39 cellular contexts compared by ENCODE assay signal in the genomic region with DNA sequence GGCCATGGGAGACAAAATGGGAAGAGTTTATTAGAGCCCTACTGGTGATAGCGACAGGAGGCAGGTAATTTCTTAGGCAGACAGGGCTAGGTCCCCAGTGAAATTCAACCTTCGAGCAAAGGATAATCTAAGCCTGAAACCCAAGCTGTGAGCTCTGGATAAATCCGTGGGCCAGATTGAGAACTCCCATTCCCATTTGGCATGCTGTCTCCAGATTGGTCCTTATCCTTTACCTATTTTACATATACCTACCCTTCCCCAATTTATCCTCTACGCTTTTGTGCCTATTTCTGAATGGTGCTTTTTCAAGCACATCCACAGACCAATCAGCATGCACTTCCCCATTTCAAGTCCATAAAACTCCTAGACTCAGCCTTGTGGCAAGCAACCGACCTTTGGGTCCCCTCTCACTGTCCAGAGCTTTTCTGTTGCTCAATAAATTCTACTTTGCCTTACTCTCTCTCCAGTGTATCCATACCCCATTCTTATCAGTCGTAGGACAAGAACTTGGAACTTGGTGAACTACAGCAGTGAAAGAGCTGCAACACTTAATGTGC.
"Had no signal": no experiment of that assay in that cellular context is flagged by ENCODE, and none has a peak within 500 bp of the region (broad histone marks: within the 10 kb centered on the region; RNA-seq: fewer than 3 reads in every experiment).

No MANE protein-coding gene starts in this region.

- H3K27ac ChIP-seq: ascending aorta, cardiac muscle cell, VCaP had no signal

- H3K36me3 ChIP-seq: ascending aorta, cardiac muscle cell had no signal

- H3K4me1 ChIP-seq: ascending aorta had no signal

- DNase-seq: activated B cell treated with CpG ODN at 0.5 μM for 24 hours; activated CD4-positive, alpha-beta memory T cell treated with anti-CD3 and anti-CD28 coated beads for 36 hours; activated CD4-positive, alpha-beta T cell treated with anti-CD3 and anti-CD28 coated beads for 4 hours; activated CD4-positive, alpha-beta T cell treated with anti-CD3 and anti-CD28 coated beads, Interleukin-2, amount 10 ng/mL, durations not matched to agents 24 days and 14 days; activated CD4-positive, alpha-beta T cell treated with anti-CD3 and anti-CD28 coated beads, Interleukin-2, amount 50 U/mL, for 1 hour; activated CD4-positive, alpha-beta T cell treated with anti-CD3 and anti-CD28 coated beads, Interleukin-2, amount 50 U/mL, for 4 hours; activated CD4-positive, CD25-positive, alpha-beta regulatory T cell treated with anti-CD3 and anti-CD28 coated beads, Interleukin-2, amount 50 U/mL, for 72 hours; activated CD8-positive, alpha-beta memory T cell treated with anti-CD3 and anti-CD28 coated beads, Interleukin-2, amount 50 U/mL, for 4 hours; activated CD8-positive, alpha-beta T cell treated with anti-CD3 and anti-CD28 coated beads for 36 hours; activated effector memory CD4-positive, alpha-beta T cell treated with anti-CD3 and anti-CD28 coated beads, Interleukin-2, amount 50 U/mL, for 16 hours; activated gamma-delta T cell treated with Interleukin-2 at 50 U/mL for 16 hours; activated naive CD4-positive, alpha-beta T cell; activated naive CD4-positive, alpha-beta T cell treated with anti-CD3 and anti-CD28 coated beads, Interleukin-2, amount 10 ng/mL, durations not matched to agents 7 days and 5 days; activated naive CD8-positive, alpha-beta T cell treated with anti-CD3 and anti-CD28 coated beads, Interleukin-2, amount 10 ng/mL, durations not matched to agents 7 days and 5 days; activated naive CD8-positive, alpha-beta T cell treated with anti-CD3 and anti-CD28 coated beads, Interleukin-2, amount 50 U/mL, for 24 hours; activated T-cell treated with anti-CD3 and anti-CD28 coated beads for 4 hours; activated T-cell treated with anti-CD3 and anti-CD28 coated beads, Interleukin-2, amount 50 U/mL, for 1 hour; activated T-cell treated with anti-CD3 and anti-CD28 coated beads, Interleukin-2, amount 50 U/mL, for 4 hours; activated T-cell treated with anti-CD3 and anti-CD28 coated beads, Interleukin-2, amount 50 U/mL, for 72 hours; amygdala; anterior cingulate cortex; caudate nucleus; cerebellar nuclear complex; T-helper 1 cell; T-helper 2 cell; T1000 had no signal

- H3K36me3 Mint-ChIP-seq: activated CD4-positive, alpha-beta memory T cell treated with anti-CD3 and anti-CD28 coated beads for 36 hours; activated naive CD4-positive, alpha-beta T cell treated with anti-CD3 and anti-CD28 coated beads, Interleukin-2, amount 10 ng/mL, durations not matched to agents 7 days and 5 days; activated naive CD4-positive, alpha-beta T cell treated with anti-CD3 and anti-CD28 coated beads, Interleukin-2, amount 50 U/mL, for 24 hours; activated naive CD8-positive, alpha-beta T cell; activated naive CD8-positive, alpha-beta T cell treated with anti-CD3 and anti-CD28 coated beads, Interleukin-2, amount 10 ng/mL, durations not matched to agents 7 days and 5 days; brain had no signal

- H3K27ac Mint-ChIP-seq: activated B cell treated with CpG ODN at 0.5 μM for 24 hours; activated CD4-positive, alpha-beta memory T cell treated with anti-CD3 and anti-CD28 coated beads for 36 hours; activated CD4-positive, alpha-beta T cell treated with anti-CD3 and anti-CD28 coated beads, Interleukin-2, amount 10 ng/mL, durations not matched to agents 24 days and 14 days; activated CD8-positive, alpha-beta T cell treated with anti-CD3 and anti-CD28 coated beads for 36 hours; activated naive CD4-positive, alpha-beta T cell treated with anti-CD3 and anti-CD28 coated beads, Interleukin-2, amount 10 ng/mL, durations not matched to agents 7 days and 5 days; activated naive CD4-positive, alpha-beta T cell treated with anti-CD3 and anti-CD28 coated beads, Interleukin-2, amount 50 U/mL, for 24 hours; activated naive CD8-positive, alpha-beta T cell; activated naive CD8-positive, alpha-beta T cell treated with anti-CD3 and anti-CD28 coated beads, Interleukin-2, amount 10 ng/mL, durations not matched to agents 7 days and 5 days; activated naive CD8-positive, alpha-beta T cell treated with anti-CD3 and anti-CD28 coated beads, Interleukin-2, amount 50 U/mL, for 24 hours; activated T-cell treated with anti-CD3 and anti-CD28 coated beads, Interleukin-2, amount 50 U/mL, for 72 hours; activated T-helper 1 cell treated with anti-CD3 and anti-CD28 coated beads, Interleukin-12 subunit alpha, Interleukin-12 subunit beta, Interleukin-2, Interleukin-4 antibody, amounts not matched to agents 30 ng/mL and 10 ng/mL and 1 ng/mL, durations not matched to agents 14 hours and 24 hours and 36 hours; activated T-helper 17 cell treated with anti-CD3 and anti-CD28 coated beads, Interleukin-2, amount 50 U/mL, for 72 hours; brain; T-helper 1 cell treated with Interleukin-12 subunit alpha and Interleukin-12 subunit beta and Interleukin-4 antibody, amounts not matched to agents 30 μg/mL and 1 μg/mL, for 36 hours; T-helper 2 cell treated with Interferon-gamma antibody and Interleukin-4, amounts not matched to agents 5 μg/mL and 100 μg/mL, for 36 hours had no signal

- H3K27me3 ChIP-seq: ascending aorta, cardiac muscle cell had no signal

- H3K4me3 ChIP-seq: ascending aorta, cardiac muscle cell had no signal

- H3K4me1 Mint-ChIP-seq: activated B cell treated with CpG ODN at 0.5 μM for 24 hours; activated CD4-positive, alpha-beta T cell treated with anti-CD3 and anti-CD28 coated beads, Interleukin-2, amount 10 ng/mL, durations not matched to agents 24 days and 14 days; activated naive CD4-positive, alpha-beta T cell treated with anti-CD3 and anti-CD28 coated beads, Interleukin-2, amount 10 ng/mL, durations not matched to agents 7 days and 5 days; activated naive CD4-positive, alpha-beta T cell treated with anti-CD3 and anti-CD28 coated beads, Interleukin-2, amount 50 U/mL, for 24 hours; activated naive CD8-positive, alpha-beta T cell treated with anti-CD3 and anti-CD28 coated beads, Interleukin-2, amount 10 ng/mL, durations not matched to agents 7 days and 5 days; activated naive CD8-positive, alpha-beta T cell treated with anti-CD3 and anti-CD28 coated beads, Interleukin-2, amount 50 U/mL, for 24 hours; activated T-helper 17 cell treated with anti-CD3 and anti-CD28 coated beads, Interleukin-2, amount 50 U/mL, for 72 hours; central memory CD8-positive, alpha-beta T cell had no signal

- H3K9me3 ChIP-seq: ascending aorta had no signal

- ATAC-seq: activated CD8-positive, alpha-beta T cell treated with anti-CD3 and anti-CD28 coated beads for 36 hours; activated naive CD8-positive, alpha-beta T cell treated with anti-CD3 and anti-CD28 coated beads, Interleukin-2, amount 50 U/mL, for 24 hours; activated T-cell treated with anti-CD3 and anti-CD28 coated beads, Interleukin-2, amount 50 U/mL, for 4 hours; activated T-cell treated with anti-CD3 and anti-CD28 coated beads, Interleukin-2, amount 50 U/mL, for 72 hours; activated T-helper 17 cell treated with anti-CD3 and anti-CD28 coated beads, Interleukin-2, amount 50 U/mL, for 72 hours had no signal

- H3K9me3 Mint-ChIP-seq: activated CD4-positive, alpha-beta T cell treated with anti-CD3 and anti-CD28 coated beads, Interleukin-2, amount 10 ng/mL, durations not matched to agents 24 days and 14 days; activated CD8-positive, alpha-beta T cell treated with anti-CD3 and anti-CD28 coated beads for 36 hours; activated naive CD4-positive, alpha-beta T cell treated with anti-CD3 and anti-CD28 coated beads, Interleukin-2, amount 50 U/mL, for 24 hours; activated naive CD8-positive, alpha-beta T cell treated with anti-CD3 and anti-CD28 coated beads, Interleukin-2, amount 50 U/mL, for 24 hours; activated T-cell treated with anti-CD3 and anti-CD28 coated beads, Interleukin-2, amount 50 U/mL, for 72 hours; activated T-helper 1 cell treated with anti-CD3 and anti-CD28 coated beads, Interleukin-12 subunit alpha, Interleukin-12 subunit beta, Interleukin-2, Interleukin-4 antibody, amounts not matched to agents 30 ng/mL and 10 ng/mL and 1 ng/mL, durations not matched to agents 14 hours and 24 hours and 36 hours; T-helper 2 cell treated with Interferon-gamma antibody and Interleukin-4, amounts not matched to agents 5 μg/mL and 100 μg/mL, for 36 hours had no signal

- H3K27me3 Mint-ChIP-seq: activated B cell treated with CpG ODN at 0.5 μM for 24 hours; activated CD4-positive, alpha-beta T cell treated with anti-CD3 and anti-CD28 coated beads, Interleukin-2, amount 10 ng/mL, durations not matched to agents 24 days and 14 days; activated naive CD8-positive, alpha-beta T cell treated with anti-CD3 and anti-CD28 coated beads, Interleukin-2, amount 10 ng/mL, durations not matched to agents 7 days and 5 days; central memory CD8-positive, alpha-beta T cell had no signal

- H3K4me3 Mint-ChIP-seq: activated B cell treated with CpG ODN at 0.5 μM for 24 hours; activated CD4-positive, alpha-beta memory T cell treated with anti-CD3 and anti-CD28 coated beads for 36 hours; activated CD4-positive, alpha-beta T cell treated with anti-CD3 and anti-CD28 coated beads, Interleukin-2, amount 10 ng/mL, durations not matched to agents 24 days and 14 days; activated CD8-positive, alpha-beta T cell treated with anti-CD3 and anti-CD28 coated beads for 36 hours; activated naive CD4-positive, alpha-beta T cell treated with anti-CD3 and anti-CD28 coated beads, Interleukin-2, amount 10 ng/mL, durations not matched to agents 7 days and 5 days; activated naive CD4-positive, alpha-beta T cell treated with anti-CD3 and anti-CD28 coated beads, Interleukin-2, amount 50 U/mL, for 24 hours; activated naive CD8-positive, alpha-beta T cell; activated naive CD8-positive, alpha-beta T cell treated with anti-CD3 and anti-CD28 coated beads, Interleukin-2, amount 10 ng/mL, durations not matched to agents 7 days and 5 days; activated naive CD8-positive, alpha-beta T cell treated with anti-CD3 and anti-CD28 coated beads, Interleukin-2, amount 50 U/mL, for 24 hours; activated T-cell treated with anti-CD3 and anti-CD28 coated beads, Interleukin-2, amount 50 U/mL, for 4 hours; activated T-cell treated with anti-CD3 and anti-CD28 coated beads, Interleukin-2, amount 50 U/mL, for 72 hours; activated T-helper 1 cell treated with anti-CD3 and anti-CD28 coated beads, Interleukin-12 subunit alpha, Interleukin-12 subunit beta, Interleukin-2, Interleukin-4 antibody, amounts not matched to agents 30 ng/mL and 10 ng/mL and 1 ng/mL, durations not matched to agents 14 hours and 24 hours and 36 hours; activated T-helper 17 cell treated with anti-CD3 and anti-CD28 coated beads, Interleukin-2, amount 50 U/mL, for 72 hours; brain; central memory CD8-positive, alpha-beta T cell; T-helper 1 cell treated with Interleukin-12 subunit alpha and Interleukin-12 subunit beta and Interleukin-4 antibody, amounts not matched to agents 30 μg/mL and 1 μg/mL, for 36 hours; T-helper 2 cell treated with Interferon-gamma antibody and Interleukin-4, amounts not matched to agents 5 μg/mL and 100 μg/mL, for 36 hours had no signal

- FAIRE-seq: bronchial epithelial cell, TTC549 had no signal
